In the genomic region with DNA sequence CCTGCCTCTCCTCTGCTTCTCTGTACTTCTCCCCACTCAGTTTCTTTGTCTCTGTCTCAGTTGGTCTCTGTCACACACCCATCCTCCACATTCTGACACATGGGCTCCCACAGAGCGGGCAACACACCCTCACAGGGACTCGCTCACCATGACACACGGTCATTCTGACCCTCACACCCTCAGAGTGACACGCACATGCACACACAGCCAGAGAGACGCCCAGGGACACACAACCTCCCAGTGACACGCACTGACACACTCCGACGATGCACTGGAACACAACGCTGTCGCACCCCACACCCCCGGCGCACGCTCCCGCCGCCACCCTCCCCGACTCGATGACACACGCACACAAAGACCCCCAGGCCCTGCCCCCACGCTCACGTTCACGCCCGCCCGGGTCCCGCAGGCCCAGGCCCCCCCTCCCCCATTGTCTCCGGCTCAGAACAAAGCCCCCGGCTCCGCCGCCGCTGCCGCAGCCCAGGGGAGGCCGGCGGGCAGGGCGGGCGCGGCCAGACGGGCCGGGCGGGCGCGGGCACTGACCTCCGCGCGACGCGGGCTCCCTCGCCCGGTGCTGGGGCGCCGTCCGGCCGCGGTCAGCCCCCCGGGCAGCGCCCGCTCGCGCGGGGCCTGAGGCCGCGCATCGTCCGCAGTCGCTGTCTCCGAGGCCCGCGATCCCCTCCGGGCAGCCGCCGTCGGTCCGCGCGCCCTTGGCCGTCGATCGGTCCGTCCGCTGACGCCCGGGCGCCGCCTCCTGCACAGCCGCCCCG, we compare ENCODE assay signal across 8 cellular contexts. TPM values are rescaled to one million over a fixed set of nuclear protein-coding genes. Genes with fewer than 3 reads are reported as not detected.
DNase-seq lines count a peak whose midpoint lies in the region; FAIRE-seq and TF ChIP-seq lines count a peak whose summit lies in the region.

No MANE protein-coding gene starts in this region.

- H3K9ac ChIP-seq in BLaER1 (peak overlapping the region; percentile 84), endothelial cell of umbilical vein (replicated peaks; ENCODE audit: extremely low read depth, insufficient read depth, low read length) (peak overlapping the region; percentile 33)

- TF ChIP-seq POLR2A in endothelial cell of umbilical vein (IDR thresholded peaks at IDR 0.05; ENCODE audit: low read depth, low read length) (peak; percentile 61), H54 (IDR thresholded peaks at IDR 0.05; ENCODE audit: low read depth, low read length) (no peak)

- H3K27me3 ChIP-seq in BLaER1 (peaks cover 47% of the 10 kb centered on the region), SJSA1 (replicated peaks) (no peaks in the 10 kb centered on the region), endothelial cell of umbilical vein (ENCODE audit: control insufficient read depth in 2 of 2, insufficient read depth in 2 of 2, low read length in 2 of 2) (no peaks in the 10 kb centered on the region), neuron (ENCODE audit: insufficient read depth, low read length) (no peaks in the 10 kb centered on the region)

- H3K9me3 ChIP-seq in BLaER1 (no peaks in the 10 kb centered on the region), SJSA1 (replicated peaks) (no peaks in the 10 kb centered on the region), endothelial cell of umbilical vein (replicated peaks; ENCODE audit: control insufficient read depth, insufficient read depth, low read length) (no peaks in the 10 kb centered on the region), neuron (ENCODE audit: low read length) (no peaks in the 10 kb centered on the region)

- FAIRE-seq in endothelial cell of umbilical vein (lab: Jason Lieb, UNC): no peak
- no peak for FAIRE-seq in H54 (lab: Jason Lieb, UNC)

- H3K79me2 ChIP-seq in endothelial cell of umbilical vein (ENCODE audit: control insufficient read depth, insufficient read depth, low read length): peaks cover 2% of the 10 kb centered on the region

- CTCF ChIA-PET in endothelial cell of umbilical vein (lab: Charles Lee): interaction anchor here (0.7 to 1.9 kb wide), 7 partner anchors 12 to 124 kb away, joined by 3 to 11 read pairs (median 4); a partner anchor contains a TSS

- no peaks in the 10 kb centered on the region for H3K9me1 ChIP-seq in endothelial cell of umbilical vein (replicated peaks; ENCODE audit: control insufficient read depth, extremely low read depth, insufficient read depth, low read length)

- H4K20me1 ChIP-seq in BLaER1 (peaks cover 25% of the 10 kb centered on the region; the same call in 1 of the 2 replicates), endothelial cell of umbilical vein (replicated peaks; ENCODE audit: control insufficient read depth, extremely low read depth, insufficient read depth, low read length) (no peaks in the 10 kb centered on the region)

- peak overlapping the region; percentile 82 for H3K4me2 ChIP-seq in BLaER1
- H3K4me2 ChIP-seq in endothelial cell of umbilical vein (ENCODE audit: insufficient read depth, low read length): peak overlapping the region; percentile 51

- H3K36me3 ChIP-seq in BLaER1 (no peaks in the 10 kb centered on the region), SJSA1 (no peaks in the 10 kb centered on the region), endothelial cell of umbilical vein (ENCODE audit: control insufficient read depth in 2 of 2, extremely low read depth in 1 of 2, insufficient read depth in 2 of 2, low read length in 2 of 2) (no peaks in the 10 kb centered on the region), neuron (ENCODE audit: insufficient read depth, low read length) (peaks cover 15% of the 10 kb centered on the region)

- no peak for TF ChIP-seq CTCF in endothelial cell of umbilical vein (IDR thresholded peaks at IDR 0.05; ENCODE audit: extremely low read depth in 1 of 2, insufficient read depth in 1 of 2, low read depth in 1 of 2, low read length in 2 of 2)

- H3K4me3 ChIP-seq in BLaER1: peak overlapping the region; percentile 82
- peak overlapping the region; percentile 41 for H3K4me3 ChIP-seq in SJSA1
- peak overlapping the region in 2 of 3 experiments; percentile 44 for H3K4me3 ChIP-seq in endothelial cell of umbilical vein (replicated peaks in 1 of 3; ENCODE audit: insufficient read depth in 1 of 3, low read depth in 1 of 3, low read length in 3 of 3)
- peak overlapping the region; percentile 69 for H3K4me3 ChIP-seq in neuron (ENCODE audit: low read length)

- dilution Hi-C loops in endothelial cell of umbilical vein (cut with MboI; ENCODE audit: extremely low pct_ligation_motif_present, low sequenced_read_pairs): no loop called here

- BruUV-seq in endothelial cell of umbilical vein (replicated peaks; lab: Mats Ljungman, UMichigan): no TSS peak

- peak overlapping the region; percentile 85 for H3K27ac ChIP-seq in BLaER1
- H3K27ac ChIP-seq in SJSA1: no peak overlapping the region
- no peak overlapping the region for H3K27ac ChIP-seq in endothelial cell of umbilical vein (ENCODE audit: insufficient read depth, low read depth, low read length)

- H2AFZ ChIP-seq in endothelial cell of umbilical vein (ENCODE audit: low read depth, low read length) (peak overlapping the region; percentile 45), neuron (ENCODE audit: low read depth, low read length) (no peak overlapping the region)

- DNase-seq in SJSA1 (ENCODE audit: low read depth in 1 of 2, low spot score in 2 of 2) (no peak), endothelial cell of umbilical vein (ENCODE audit: low read depth, low spot score) (peak; percentile 33), NCI-H526 treated with DMSO at 0.1 percent for 48 hours (lab: John Stamatoyannopoulos, UW) (no peak), H54 (ENCODE audit: insufficient read length, low spot score) (no peak), NCI-H524 treated with DMSO at 0.1 percent for 48 hours (lab: John Stamatoyannopoulos, UW) (no peak), HuH-7.5 (ENCODE audit: low spot score) (no peak)

- intact Hi-C loops in endothelial cell of umbilical vein (cut with micrococcal nuclease): loop anchor here (1.0 kb wide), 1 partner anchor 9 kb away; no protein-coding TSS in a partner anchor

- POLR2A ChIA-PET in endothelial cell of umbilical vein (lab: Charles Lee): interaction anchor here (0.8 kb wide), 1 partner anchor 44 kb away, joined by 3 read pairs; a partner anchor contains a TSS

- H3K4me1 ChIP-seq in BLaER1: peaks cover 32% of the 10 kb centered on the region
- H3K4me1 ChIP-seq in SJSA1 (replicated peaks): no peaks in the 10 kb centered on the region; the same call in none of the 2 replicates
- H3K4me1 ChIP-seq in endothelial cell of umbilical vein (ENCODE audit: control insufficient read depth, extremely low read depth, insufficient read depth, low read length): peaks cover 15% of the 10 kb centered on the region
- H3K4me1 ChIP-seq in neuron (ENCODE audit: insufficient read depth, low read length): peaks cover 27% of the 10 kb centered on the region

RNA-seq across cellular contexts. Expression of a gene that starts 0.4 kb away (rescaled TPM):
- 7.8 and 12.0 TPM in 2 replicates for total RNA-seq in SJSA1 (2014; rRNA removed; shearing (Covaris generic))
- 73.0 and 73.1 TPM in 2 replicates for total RNA-seq in endothelial cell of umbilical vein
- polyA plus RNA-seq in endothelial cell of umbilical vein: 56.2 and 64.2 TPM in 2 replicates
- 31.1 and 35.9 TPM in 2 replicates for polyA plus RNA-seq in endothelial cell of umbilical vein (2011; cell fraction: cytosol; rRNA removed)
- polyA plus RNA-seq in endothelial cell of umbilical vein (2011; cell fraction: nucleus; rRNA removed): 89.5 and 105 TPM in 2 replicates
- 52.6 and 58.4 TPM in 2 replicates for polyA plus RNA-seq in endothelial cell of umbilical vein (2012)
- 125 and 133 TPM in 2 replicates for polyA minus RNA-seq in endothelial cell of umbilical vein
- polyA minus RNA-seq in endothelial cell of umbilical vein (2011; cell fraction: cytosol; rRNA and poly(A)+ RNA removed): not detected
- polyA minus RNA-seq in endothelial cell of umbilical vein (2011; cell fraction: nucleus; rRNA and poly(A)+ RNA removed): 59.4 and 70.9 TPM in 2 replicates

RNA-seq across cellular contexts. Expression of a gene that starts 27.9 kb away (rescaled TPM):
- total RNA-seq in SJSA1 (2014; rRNA removed; shearing (Covaris generic)): 38.7 and 79.8 TPM in 2 replicates
- 86.8 and 87.2 TPM in 2 replicates for total RNA-seq in endothelial cell of umbilical vein
- polyA plus RNA-seq in endothelial cell of umbilical vein: 61.7 and 67.6 TPM in 2 replicates
- 72.5 and 80.8 TPM in 2 replicates for polyA plus RNA-seq in endothelial cell of umbilical vein (2011; cell fraction: cytosol; rRNA removed)
- 34.5 and 39.1 TPM in 2 replicates for polyA plus RNA-seq in endothelial cell of umbilical vein (2011; cell fraction: nucleus; rRNA removed)
- polyA plus RNA-seq in endothelial cell of umbilical vein (2012): 90.2 and 103 TPM in 2 replicates
- 42.4 and 46.0 TPM in 2 replicates for polyA minus RNA-seq in endothelial cell of umbilical vein
- polyA minus RNA-seq in endothelial cell of umbilical vein (2011; cell fraction: cytosol; rRNA and poly(A)+ RNA removed): 67.5 TPM
- polyA minus RNA-seq in endothelial cell of umbilical vein (2011; cell fraction: nucleus; rRNA and poly(A)+ RNA removed): 10.6 and 12.9 TPM in 2 replicates

RNA-seq across cellular contexts. Expression of a gene that starts 36.0 kb away (rescaled TPM):
- 5.9 and 6.8 TPM in 2 replicates for total RNA-seq in SJSA1 (2014; rRNA removed; shearing (Covaris generic))
- 101 and 124 TPM in 2 replicates for total RNA-seq in endothelial cell of umbilical vein
- 219 and 224 TPM in 2 replicates for polyA plus RNA-seq in endothelial cell of umbilical vein
- 99.6 and 106 TPM in 2 replicates for polyA plus RNA-seq in endothelial cell of umbilical vein (2011; cell fraction: cytosol; rRNA removed)
- polyA plus RNA-seq in endothelial cell of umbilical vein (2011; cell fraction: nucleus; rRNA removed): 233 and 244 TPM in 2 replicates
- 144 and 174 TPM in 2 replicates for polyA plus RNA-seq in endothelial cell of umbilical vein (2012)
- polyA minus RNA-seq in endothelial cell of umbilical vein: 171 and 223 TPM in 2 replicates
- 50.7 TPM for polyA minus RNA-seq in endothelial cell of umbilical vein (2011; cell fraction: cytosol; rRNA and poly(A)+ RNA removed)
- polyA minus RNA-seq in endothelial cell of umbilical vein (2011; cell fraction: nucleus; rRNA and poly(A)+ RNA removed): 61.0 and 85.1 TPM in 2 replicates

RNA-seq across cellular contexts. Expression of a gene that starts 43.2 kb away (rescaled TPM):
- 25.2 and 35.2 TPM in 2 replicates for total RNA-seq in SJSA1 (2014; rRNA removed; shearing (Covaris generic))
- total RNA-seq in endothelial cell of umbilical vein: 86.2 and 105 TPM in 2 replicates
- polyA plus RNA-seq in endothelial cell of umbilical vein: 149 and 208 TPM in 2 replicates
- 153 and 155 TPM in 2 replicates for polyA plus RNA-seq in endothelial cell of umbilical vein (2011; cell fraction: cytosol; rRNA removed)
- 91.4 and 134 TPM in 2 replicates for polyA plus RNA-seq in endothelial cell of umbilical vein (2011; cell fraction: nucleus; rRNA removed)
- 213 and 235 TPM in 2 replicates for polyA plus RNA-seq in endothelial cell of umbilical vein (2012)
- polyA minus RNA-seq in endothelial cell of umbilical vein: 80.6 and 94.6 TPM in 2 replicates
- 63.8 TPM for polyA minus RNA-seq in endothelial cell of umbilical vein (2011; cell fraction: cytosol; rRNA and poly(A)+ RNA removed)
- polyA minus RNA-seq in endothelial cell of umbilical vein (2011; cell fraction: nucleus; rRNA and poly(A)+ RNA removed): 21.2 and 22.1 TPM in 2 replicates

RNA-seq across cellular contexts. Expression of a gene that starts 51.6 kb away (rescaled TPM):
- 160 and 180 TPM in 2 replicates for total RNA-seq in SJSA1 (2014; rRNA removed; shearing (Covaris generic))
- 221 and 233 TPM in 2 replicates for total RNA-seq in endothelial cell of umbilical vein
- polyA plus RNA-seq in endothelial cell of umbilical vein: 296 and 299 TPM in 2 replicates
- 264 and 294 TPM in 2 replicates for polyA plus RNA-seq in endothelial cell of umbilical vein (2011; cell fraction: cytosol; rRNA removed)
- 453 and 501 TPM in 2 replicates for polyA plus RNA-seq in endothelial cell of umbilical vein (2011; cell fraction: nucleus; rRNA removed)
- polyA plus RNA-seq in endothelial cell of umbilical vein (2012): 152 and 160 TPM in 2 replicates
- polyA minus RNA-seq in endothelial cell of umbilical vein: 221 and 253 TPM in 2 replicates
- 85.9 TPM for polyA minus RNA-seq in endothelial cell of umbilical vein (2011; cell fraction: cytosol; rRNA and poly(A)+ RNA removed)
- polyA minus RNA-seq in endothelial cell of umbilical vein (2011; cell fraction: nucleus; rRNA and poly(A)+ RNA removed): 81.1 and 90.3 TPM in 2 replicates

Comparison
In these comparisons a context has a peak if more than half of its experiments do, and no peak if none do; other contexts are left out.
1. RNA of a gene that starts 36.0 kb away (total RNA-seq): 101 to 124 TPM in endothelial cell of umbilical vein; 5.9 to 6.8 TPM in SJSA1; every median in the first group is over 10 times any median in the second.
2. Peak in every context shown above with its lines, with median percentiles within 50 percentile points of each other: H3K4me3 ChIP-seq.